ENCODE assay signal across 8 cellular contexts in the genomic region with DNA sequence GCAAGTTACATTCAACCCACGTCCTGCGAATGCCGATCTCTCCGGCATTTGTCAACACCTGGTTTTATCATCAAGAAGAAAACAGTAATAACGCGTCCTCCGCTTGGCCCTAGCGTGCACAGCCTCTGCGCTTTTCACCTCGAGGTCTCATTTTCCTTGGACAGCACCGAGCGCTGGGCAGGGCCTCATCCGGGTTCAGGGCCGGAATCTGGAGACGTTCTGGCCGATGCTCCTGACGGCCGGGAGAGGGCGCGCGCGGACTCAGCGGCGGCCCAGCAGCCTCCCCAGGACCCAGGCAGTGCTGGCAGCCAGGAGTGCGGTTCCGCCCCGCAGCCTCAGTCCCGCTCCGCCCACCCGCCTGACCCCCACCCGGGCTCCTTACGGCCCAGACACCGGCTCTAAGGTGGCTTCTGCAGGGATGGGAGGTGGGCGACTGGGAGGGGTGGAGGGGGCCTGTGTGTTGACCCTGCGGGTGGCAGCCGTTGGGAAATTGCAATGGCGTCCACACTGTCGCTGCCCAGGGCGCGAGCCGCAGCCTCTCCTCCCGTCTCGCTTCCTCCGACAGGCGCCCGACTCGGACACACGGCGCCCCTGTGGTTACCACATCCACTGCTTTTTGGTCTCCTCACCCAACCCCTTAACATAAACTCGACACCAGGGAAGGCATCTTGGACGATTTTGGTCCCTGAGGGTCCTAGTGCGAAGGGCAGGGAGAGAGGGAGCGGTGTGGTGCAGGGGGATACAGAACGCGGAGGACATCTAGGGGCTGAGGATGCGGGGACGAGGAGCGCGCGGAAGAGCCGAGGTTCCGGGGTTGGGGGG. TPM values are rescaled to one million over a fixed set of nuclear protein-coding genes. Genes with fewer than 3 reads are reported as not detected.
DNase-seq lines count a peak whose midpoint lies in the region; ATAC-seq and TF ChIP-seq lines count a peak whose summit lies in the region.

No MANE protein-coding gene starts in this region.

- in situ Hi-C loops in ACHN (cut with HindIII; ENCODE audit: low pct_ligation_motif_present, low pct_unique_long_range_greater_than_20kb, low sequenced_read_pairs): no loop called here

- intact Hi-C loops in right lobe of liver (cut with DNase I): no loop called here

- peak overlapping the region; percentile 68 to 78 (median 75) for H3K4me3 ChIP-seq in right lobe of liver

- 5% methylated on average over 27 of the region's 62 CpGs for WGBS in right lobe of liver (ENCODE audit: insufficient coverage, low coverage, low lambda C conversion rate, missing lambda C conversion rate)

- no peaks in the 10 kb centered on the region for H3K9me3 ChIP-seq in right lobe of liver

- TF ChIP-seq POLR2A in right lobe of liver (IDR thresholded peaks at IDR 0.05): no peak

- H3K27me3 ChIP-seq in right lobe of liver: no peaks in the 10 kb centered on the region

- peak; percentile 92 for DNase-seq in ACHN
- peak; percentile 57 for DNase-seq in NCI-H526 treated with DMSO at 0.1 percent for 48 hours (lab: John Stamatoyannopoulos, UW)
- DNase-seq in activated CD4-positive, alpha-beta T cell treated with anti-CD3 and anti-CD28 coated beads, Interleukin-2, amount 50 U/mL, for 4 hours: peak; percentile 58 to 60
- peak; percentile 93 for DNase-seq in dermis blood vessel endothelial cell
- DNase-seq in right lobe of liver: peak; percentile 85 to 89 (median 88)
- peak; percentile 79 for DNase-seq in stimulated activated CD4-positive, alpha-beta T cell treated with anti-CD3 and anti-CD28 coated beads, Interleukin-4, amount 100 ng/mL, for 24 hours

- TF ChIP-seq CTCF in right lobe of liver (IDR thresholded peaks at IDR 0.05): peak; percentile 82 to 97 (median 96)

- H3K27ac ChIP-seq in right lobe of liver: peak overlapping the region; percentile 63 to 82 (median 77)

- H3K4me1 ChIP-seq in right lobe of liver: peaks cover 0 to 10% (median 0%) of the 10 kb centered on the region in 4 donors

- no peaks in the 10 kb centered on the region for H3K36me3 ChIP-seq in right lobe of liver

- ATAC-seq in GM18520 (IDR thresholded peaks at IDR 0.05; ENCODE audit: unreplicated experiment): peak; percentile 37
- peak; percentile 41 for ATAC-seq in HG03280 (IDR thresholded peaks at IDR 0.05; ENCODE audit: unreplicated experiment)
- peak; percentile 63 to 69 (median 68) for ATAC-seq in right lobe of liver

RNA-seq across cellular contexts. Expression of a gene that starts 7.4 kb away (rescaled TPM):
- 39.5 and 41.0 TPM in 2 replicates for total RNA-seq in dermis blood vessel endothelial cell
- 10 to 100 TPM in 5 of 6 experiments, 1 to 10 TPM in 1; 9.3 to 19.8 (median 15.1) TPM for total RNA-seq in right lobe of liver

RNA-seq across cellular contexts. Expression of a gene that starts 21.3 kb away (rescaled TPM):
- total RNA-seq in dermis blood vessel endothelial cell (36.0 and 72.2 TPM in 2 replicates), right lobe of liver (10 to 100 TPM in 2 of 6 experiments, 1 to 10 TPM in 4; 3.6 to 18.9 (median 5.6) TPM)

RNA-seq across cellular contexts. Expression of a gene that starts 46.3 kb away (rescaled TPM):
- not detected in 2 replicates for total RNA-seq in dermis blood vessel endothelial cell
- total RNA-seq in right lobe of liver: 1 to 10 TPM in 2 of 6 experiments, under 1 TPM in 3, not detected in 1; 0.18 to 2.1 (median 0.84) TPM

RNA-seq across cellular contexts. Expression of a gene that starts 59.8 kb away (rescaled TPM):
- not detected in 2 replicates for total RNA-seq in dermis blood vessel endothelial cell
- total RNA-seq in right lobe of liver: not detected

Comparison
In these comparisons a context has a peak if more than half of its experiments do, and no peak if none do; other contexts are left out.
1. Peak in every context shown above with its lines: DNase-seq, ATAC-seq, H3K4me3 ChIP-seq and H3K27ac ChIP-seq.